7 cellular contexts compared by ENCODE assay signal in the genomic region with DNA sequence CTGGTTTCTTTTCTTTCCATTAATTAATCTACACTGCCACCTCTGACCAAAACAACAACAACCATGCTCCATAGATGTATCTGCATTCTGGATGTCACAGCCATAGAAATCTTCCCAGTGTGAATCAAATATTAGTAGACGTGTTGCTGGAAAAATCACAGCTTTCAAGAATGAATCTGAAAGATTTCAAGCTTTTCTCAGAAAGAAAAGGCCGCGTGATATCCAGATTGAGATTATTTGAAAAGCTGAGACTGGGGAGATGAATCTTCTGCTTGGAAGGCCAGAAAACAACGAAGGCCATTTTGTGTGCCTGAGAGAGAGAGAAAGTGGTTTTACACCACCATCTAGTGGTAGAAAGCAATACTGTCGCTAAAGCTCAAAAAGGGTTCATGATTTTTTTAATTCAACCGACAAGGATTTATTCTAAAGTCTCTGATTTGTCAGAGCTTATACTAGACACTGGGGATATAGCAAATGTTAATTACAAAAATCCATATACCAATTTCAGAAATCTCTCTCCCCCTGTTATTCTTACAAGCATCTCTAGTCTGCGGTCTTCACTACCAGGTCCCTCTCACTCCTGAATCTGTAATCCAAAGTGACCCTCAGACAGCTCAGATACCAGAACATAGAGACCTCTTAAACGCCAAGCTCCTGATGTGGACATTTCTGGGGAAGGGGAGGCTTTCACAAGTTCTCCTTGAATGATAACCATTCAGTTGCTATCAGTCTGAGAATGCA.
DNase-seq lines count a peak whose midpoint lies in the region; ATAC-seq and TF ChIP-seq lines count a peak whose summit lies in the region.

No MANE protein-coding gene starts in this region.

- no peaks in the 10 kb centered on the region for H3K36me3 Mint-ChIP-seq in activated naive CD4-positive, alpha-beta T cell treated with anti-CD3 and anti-CD28 coated beads, Interleukin-2, amount 50 U/mL, for 72 hours
- H3K36me3 Mint-ChIP-seq in progenitor cell of endocrine pancreas (ENCODE audit: insufficient read depth): no peaks in the 10 kb centered on the region

- H3K27ac Mint-ChIP-seq in activated naive CD4-positive, alpha-beta T cell treated with anti-CD3 and anti-CD28 coated beads, Interleukin-2, amount 50 U/mL, for 72 hours: peak overlapping the region; percentile 91 to 94
- no peak overlapping the region for H3K27ac Mint-ChIP-seq in progenitor cell of endocrine pancreas

- H3K9me3 Mint-ChIP-seq in activated naive CD4-positive, alpha-beta T cell treated with anti-CD3 and anti-CD28 coated beads, Interleukin-2, amount 50 U/mL, for 72 hours: peaks cover 0 to 4% of the 10 kb centered on the region in 2 donors
- no peaks in the 10 kb centered on the region for H3K9me3 Mint-ChIP-seq in progenitor cell of endocrine pancreas (ENCODE audit: low read depth)

- peak; percentile 43 for ATAC-seq in HG03521 (IDR thresholded peaks at IDR 0.05; ENCODE audit: unreplicated experiment)
- peak; percentile 63 to 65 for ATAC-seq in activated naive CD4-positive, alpha-beta T cell treated with anti-CD3 and anti-CD28 coated beads, Interleukin-2, amount 50 U/mL, for 72 hours

- DNase-seq in ELF-1 (ENCODE audit: low read depth, low spot score) (peak; percentile 53), GM20000 (ENCODE audit: low spot score) (peak; percentile 69), NCI-H748 treated with DMSO at 0.1 percent for 48 hours (lab: John Stamatoyannopoulos, UW) (peak; percentile 47), glomerular visceral epithelial cell (ENCODE audit: extremely low spot score) (peak; percentile 67), progenitor cell of endocrine pancreas (ENCODE audit: low spot score, unreplicated experiment) (peak; percentile 15)
- peak in 1 of 2 donors; percentile 49 for DNase-seq in activated naive CD4-positive, alpha-beta T cell treated with anti-CD3 and anti-CD28 coated beads, Interleukin-2, amount 50 U/mL, for 72 hours (ENCODE audit: low spot score in 2 of 2)

- peaks cover 77% of the 10 kb centered on the region for H3K27me3 Mint-ChIP-seq in progenitor cell of endocrine pancreas

- H3K4me1 Mint-ChIP-seq in progenitor cell of endocrine pancreas (ENCODE audit: low read depth): no peaks in the 10 kb centered on the region

- no peak overlapping the region for H3K4me3 Mint-ChIP-seq in progenitor cell of endocrine pancreas (ENCODE audit: low read depth)

- peak; percentile 63 for TF ChIP-seq CTCF in GM20000 (IDR thresholded peaks at IDR 0.05; ENCODE audit: extremely low read depth, missing control alignments)
- TF ChIP-seq CTCF in progenitor cell of endocrine pancreas (IDR thresholded peaks at IDR 0.05; ENCODE audit: unreplicated experiment): peak; percentile 86
